Comparison of ENCODE assay signal across 22 cellular contexts in the genomic region with DNA sequence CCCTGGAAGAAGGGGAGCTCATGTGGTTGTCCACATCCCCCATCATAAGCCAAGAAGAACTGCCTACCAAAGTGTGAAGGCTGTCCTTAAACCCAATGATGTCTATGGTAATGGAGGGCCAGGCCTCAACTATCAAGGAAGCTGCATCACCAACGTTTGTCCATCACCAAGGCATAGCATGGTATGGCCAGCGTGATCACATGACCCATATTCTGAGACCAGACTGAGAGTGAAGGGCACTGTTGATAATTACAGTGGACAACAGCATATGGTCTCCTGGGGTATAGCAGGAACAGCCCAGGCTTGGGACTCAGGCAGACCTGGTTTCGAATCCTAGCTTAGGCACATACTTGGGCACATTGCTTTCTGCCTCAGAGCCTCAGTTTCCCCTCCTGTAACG.
"Had no signal": no experiment of that assay in that cellular context is flagged by ENCODE, and none has a peak within 500 bp of the region (broad histone marks: within the 10 kb centered on the region; RNA-seq: fewer than 3 reads in every experiment).

No MANE protein-coding gene starts in this region.

- H3K4me3 ChIP-seq: cardiac muscle cell, Peyer's patch, SJCRH30 had no signal

- H3K27ac ChIP-seq: brain microvascular endothelial cell, RWPE1, SJCRH30, VCaP had no signal

- H3K27me3 Mint-ChIP-seq: activated CD4-positive, alpha-beta memory T cell treated with anti-CD3 and anti-CD28 coated beads for 36 hours; activated CD4-positive, alpha-beta T cell treated with anti-CD3 and anti-CD28 coated beads, Interleukin-2, amount 10 ng/mL, durations not matched to agents 7 days and 5 days; activated naive CD8-positive, alpha-beta T cell had no signal

- DNase-seq: activated CD4-positive, alpha-beta memory T cell treated with anti-CD3 and anti-CD28 coated beads for 36 hours; activated CD4-positive, alpha-beta T cell treated with anti-CD3 and anti-CD28 coated beads, Interleukin-2, amount 10 ng/mL, durations not matched to agents 7 days and 5 days; activated CD4-positive, CD25-positive, alpha-beta regulatory T cell; activated CD8-positive, alpha-beta memory T cell treated with anti-CD3 and anti-CD28 coated beads for 24 hours; activated gamma-delta T cell; activated naive CD4-positive, alpha-beta T cell treated with anti-CD3 and anti-CD28 coated beads for 36 hours; activated T-cell treated with anti-CD3 and anti-CD28 coated beads, Interleukin-2, amount 50 U/mL, for 48 hours; brain microvascular endothelial cell; NCI-H1048; NCI-H2029 treated with DMSO at 0.1 percent for 48 hours; NCI-H446; NCI-H524; Right ventricle myocardium superior; SJCRH30; SK-N-SH; T-helper 1 cell had no signal

- H3K4me3 Mint-ChIP-seq: activated CD4-positive, alpha-beta memory T cell treated with anti-CD3 and anti-CD28 coated beads for 36 hours; activated CD4-positive, alpha-beta T cell treated with anti-CD3 and anti-CD28 coated beads, Interleukin-2, amount 10 ng/mL, durations not matched to agents 7 days and 5 days; activated naive CD4-positive, alpha-beta T cell treated with anti-CD3 and anti-CD28 coated beads for 36 hours; activated naive CD8-positive, alpha-beta T cell; activated T-helper 17 cell treated with anti-CD3 and anti-CD28 coated beads, Interleukin-2, amount 50 U/mL, for 72 hours had no signal

- H3K9me3 Mint-ChIP-seq: activated CD4-positive, alpha-beta memory T cell treated with anti-CD3 and anti-CD28 coated beads for 36 hours; activated CD4-positive, alpha-beta T cell treated with anti-CD3 and anti-CD28 coated beads, Interleukin-2, amount 10 ng/mL, durations not matched to agents 7 days and 5 days; activated naive CD4-positive, alpha-beta T cell treated with anti-CD3 and anti-CD28 coated beads for 36 hours; activated T-helper 17 cell treated with anti-CD3 and anti-CD28 coated beads, Interleukin-2, amount 50 U/mL, for 72 hours had no signal

- ATAC-seq: activated T-helper 17 cell treated with anti-CD3 and anti-CD28 coated beads, Interleukin-2, amount 50 U/mL, for 72 hours had no signal

- H3K27ac Mint-ChIP-seq: activated CD4-positive, alpha-beta memory T cell treated with anti-CD3 and anti-CD28 coated beads for 36 hours; activated CD4-positive, alpha-beta T cell treated with anti-CD3 and anti-CD28 coated beads, Interleukin-2, amount 10 ng/mL, durations not matched to agents 7 days and 5 days; activated naive CD4-positive, alpha-beta T cell treated with anti-CD3 and anti-CD28 coated beads for 36 hours; activated naive CD8-positive, alpha-beta T cell; activated T-helper 17 cell treated with anti-CD3 and anti-CD28 coated beads, Interleukin-2, amount 50 U/mL, for 72 hours had no signal

- H3K9me3 ChIP-seq: Peyer's patch, SJCRH30, SK-N-SH had no signal

- H3K36me3 ChIP-seq: brain microvascular endothelial cell, cardiac muscle cell, Peyer's patch, SJCRH30 had no signal

- H3K36me3 Mint-ChIP-seq: activated CD4-positive, alpha-beta memory T cell treated with anti-CD3 and anti-CD28 coated beads for 36 hours; activated naive CD8-positive, alpha-beta T cell had no signal

- H3K27me3 ChIP-seq: brain microvascular endothelial cell, cardiac muscle cell, Peyer's patch, SJCRH30 had no signal

- H3K4me1 Mint-ChIP-seq: activated T-helper 17 cell treated with anti-CD3 and anti-CD28 coated beads, Interleukin-2, amount 50 U/mL, for 72 hours had no signal
